ENCODE assay signal across 9 cellular contexts in genomic region chr7:44258865-44259546, GRCh38. TPM values are rescaled to one million over a fixed set of nuclear protein-coding genes. Genes with fewer than 3 reads are reported as not detected.
DNase-seq lines count a peak whose midpoint lies in the region; ATAC-seq and TF ChIP-seq lines count a peak whose summit lies in the region.
"Had no signal": no experiment of that assay in that cellular context is flagged by ENCODE, and none has a peak within 500 bp of the region (broad histone marks: within the 10 kb centered on the region; RNA-seq: fewer than 3 reads in every experiment).

No MANE protein-coding gene starts in this region.

- ATAC-seq in naive thymus-derived CD4-positive, alpha-beta T cell = no peak
- ATAC-seq in GM19351 (IDR thresholded peaks at IDR 0.05; ENCODE audit: unreplicated experiment) = no peak

- intact Hi-C loops in dorsolateral prefrontal cortex (cut with DNase I) = no loop called here
- intact Hi-C loops in naive thymus-derived CD4-positive, alpha-beta T cell (cut with micrococcal nuclease) = loop anchor here in 1 of 2 donors (1.0 to 5.0 kb wide), 3 partner anchors 59 to 588 kb away; partner anchors contain the start of genes H2AZ2 and YKT6

- no peaks in the 10 kb centered on the region for H3K9me3 ChIP-seq in SJSA1 (replicated peaks)
- H3K9me3 ChIP-seq in naive thymus-derived CD4-positive, alpha-beta T cell (ENCODE audit: control insufficient read depth in 2 of 3, low read length in 3 of 3) = no peaks in the 10 kb centered on the region

- H3K4me3 Mint-ChIP-seq in naive thymus-derived CD4-positive, alpha-beta T cell = peak overlapping the region in 3 of 10 donors; percentile 64 to 81 (median 79)

- no peak overlapping the region for H2AFZ ChIP-seq in ACC112 (ENCODE audit: low read length, unreplicated experiment)
- H2AFZ ChIP-seq: parathyroid adenoma had no signal

- peaks cover 0 to 6% (median 0%) of the 10 kb centered on the region in 11 donors for H3K9me3 Mint-ChIP-seq in naive thymus-derived CD4-positive, alpha-beta T cell

- peaks cover 0 to 4% (median 0%) of the 10 kb centered on the region in 5 donors for H3K36me3 Mint-ChIP-seq in naive thymus-derived CD4-positive, alpha-beta T cell

- CTCF ChIA-PET in naive thymus-derived CD4-positive, alpha-beta T cell (lab: Charles Lee) = interaction anchor here (1.6 kb wide), 1 partner anchor 18 kb away, joined by 7 read pairs; no protein-coding TSS in a partner anchor

- H3K27me3 ChIP-seq in ACC112 (ENCODE audit: insufficient read depth, low read length) (no peaks in the 10 kb centered on the region), SJSA1 (replicated peaks) (no peaks in the 10 kb centered on the region), dorsolateral prefrontal cortex (no peaks in the 10 kb centered on the region)
- H3K27me3 ChIP-seq in naive thymus-derived CD4-positive, alpha-beta T cell (ENCODE audit: control insufficient read depth in 2 of 2, insufficient read depth in 2 of 2, low read length in 2 of 2) = no peaks in the 10 kb centered on the region

- peaks cover 38% of the 10 kb centered on the region for H3K4me1 ChIP-seq in ACC112 (ENCODE audit: control insufficient read depth, insufficient read depth, low read length, unreplicated experiment)
- H3K4me1 ChIP-seq in SJSA1 (replicated peaks) = peaks cover 29% of the 10 kb centered on the region
- H3K4me1 ChIP-seq in naive thymus-derived CD4-positive, alpha-beta T cell (ENCODE audit: control insufficient read depth in 2 of 2, insufficient read depth in 2 of 2, low read length in 2 of 2) = peaks cover 17 to 20% of the 10 kb centered on the region in 2 donors

- peaks cover 13 to 29% (median 26%) of the 10 kb centered on the region in 7 donors for H3K4me1 Mint-ChIP-seq in naive thymus-derived CD4-positive, alpha-beta T cell

- POLR2A ChIA-PET in naive thymus-derived CD4-positive, alpha-beta T cell (lab: Charles Lee) = interaction anchor here (1.5 to 2.0 kb wide), 2 partner anchors 58 to 231 kb away, joined by 10 to 12 read pairs; partner anchors contain the start of genes NUDCD3 and YKT6

- H3K27ac Mint-ChIP-seq in naive thymus-derived CD4-positive, alpha-beta T cell = peak overlapping the region; percentile 40 to 96 (median 94)

- H3K4me3 ChIP-seq in ACC112 (ENCODE audit: low read depth, low read length) (no peak overlapping the region), SJSA1 (no peak overlapping the region), dorsolateral prefrontal cortex (peak overlapping the region in 2 of 59 donors; percentile 9 to 10)
- no peak overlapping the region for H3K4me3 ChIP-seq in naive thymus-derived CD4-positive, alpha-beta T cell (ENCODE audit: low read length)

- no peaks in the 10 kb centered on the region for H3K79me2 ChIP-seq in ACC112 (ENCODE audit: control insufficient read depth, insufficient read depth, low read length, unreplicated experiment)
- H3K79me2 ChIP-seq: parathyroid adenoma had no signal

- TF ChIP-seq CTCF in dorsolateral prefrontal cortex (IDR thresholded peaks at IDR 0.05 in 54 of 56, conservative IDR thresholded peaks at IDR 0.05 in 2 of 56; ENCODE audit: low read depth in 1 of 56, partially characterized antibody in 56 of 56) = no peak

- no peaks in the 10 kb centered on the region for H3K27me3 Mint-ChIP-seq in naive thymus-derived CD4-positive, alpha-beta T cell

- H3K27ac ChIP-seq in ACC112 (ENCODE audit: low read depth, low read length) (peak overlapping the region; percentile 86), SJSA1 (peak overlapping the region; percentile 10; the same call in 1 of the 2 replicates), dorsolateral prefrontal cortex (peak overlapping the region in 56 of 59 donors; percentile 3 to 93 (median 76))
- H3K27ac ChIP-seq in naive thymus-derived CD4-positive, alpha-beta T cell (ENCODE audit: low read depth, low read length) = peak overlapping the region; percentile 79

- H3K36me3 ChIP-seq in ACC112 (ENCODE audit: insufficient read depth, low read length) (no peaks in the 10 kb centered on the region), SJSA1 (no peaks in the 10 kb centered on the region)
- H3K36me3 ChIP-seq in naive thymus-derived CD4-positive, alpha-beta T cell (ENCODE audit: control insufficient read depth in 2 of 3, insufficient read depth in 3 of 3, low read length in 3 of 3) = no peaks in the 10 kb centered on the region

- DNase-seq in SJSA1 (ENCODE audit: low read depth in 1 of 2, low spot score in 2 of 2) (no peak), dorsolateral prefrontal cortex (no peak), NCI-H1694 (lab: John Stamatoyannopoulos, UW) (no peak), NCI-H345 (lab: John Stamatoyannopoulos, UW) (no peak), epidermal melanocyte (ENCODE audit: insufficient read length, low spot score) (no peak)
- DNase-seq in naive thymus-derived CD4-positive, alpha-beta T cell = no peak

RNA-seq across cellular contexts. Expression of gene YKT6, which starts 58.2 kb away (rescaled TPM):
- 51.3 and 111 TPM in 2 replicates for total RNA-seq in SJSA1 (2014; rRNA removed; shearing (Covaris generic))
- total RNA-seq in dorsolateral prefrontal cortex = 10 to 100 TPM; 51.6 to 96.6 (median 65.9) TPM
- 10 to 100 TPM; 58.1 to 80.9 (median 62.3) TPM for total RNA-seq in naive thymus-derived CD4-positive, alpha-beta T cell
- 10 to 100 TPM; 32.6 to 38.8 TPM for polyA plus RNA-seq in naive thymus-derived CD4-positive, alpha-beta T cell

Comparison
In these comparisons a context has a peak if more than half of its experiments do, and no peak if none do; other contexts are left out.
1. H3K27ac ChIP-seq: peak in every context shown above with its lines; median percentile 86 in ACC112; 79 in naive thymus-derived CD4-positive, alpha-beta T cell; 76 in dorsolateral prefrontal cortex; 10 in SJSA1.